Comparison of ENCODE assay signal across 1 cellular context in genomic region chr19:54224619-54225018, GRCh38. TPM values are rescaled to one million over a fixed set of nuclear protein-coding genes. Genes with fewer than 3 reads are reported as not detected.
"Had no signal": no experiment of that assay in that cellular context is flagged by ENCODE, and none has a peak within 500 bp of the region (broad histone marks: within the 10 kb centered on the region; RNA-seq: fewer than 3 reads in every experiment).

No MANE protein-coding gene starts in this region.

RNA-seq across cellular contexts. Expression of gene LILRB3, which starts 1.8 kb away (rescaled TPM):
- total RNA-seq: temporal lobe had no signal
